In genomic region chr14:75430106-75430505, GRCh38 we compare ENCODE assay signal across 10 cellular contexts. TPM values are rescaled to one million over a fixed set of nuclear protein-coding genes. Genes with fewer than 3 reads are reported as not detected.
DNase-seq lines count a peak whose midpoint lies in the region; ATAC-seq and TF ChIP-seq lines count a peak whose summit lies in the region.
"Had no signal": no experiment of that assay in that cellular context is flagged by ENCODE, and none has a peak within 500 bp of the region (broad histone marks: within the 10 kb centered on the region; RNA-seq: fewer than 3 reads in every experiment).

No MANE protein-coding gene starts in this region.

- H2AK5ac ChIP-seq in mesendoderm (ENCODE audit: low read length) = no peak overlapping the region

- no peak overlapping the region for H3K4ac ChIP-seq in mesendoderm (ENCODE audit: low read depth, low read length)

- H3K27me3 Mint-ChIP-seq in dendritic cell treated with granulocyte-macrophage colony-stimulating factor and Interleukin-4, amounts not matched to agents 40 ng/mL and 50 ng/mL, for 4 days = no peaks in the 10 kb centered on the region

- no peak for DNase-seq in MG63
- DNase-seq in mesendoderm = no peak
- DNase-seq in tibial artery = peak; percentile 73 to 82
- no peak for DNase-seq in NCI-H1092 (lab: John Stamatoyannopoulos, UW)
- no peak for DNase-seq in posterior vena cava (ENCODE audit: low spot score)
- no peak for DNase-seq in cortex of kidney (lab: John Stamatoyannopoulos, UW)
- DNase-seq: stimulated activated CD4-positive, alpha-beta T cell treated with anti-CD3 and anti-CD28 coated beads, Interleukin-2, amount 100 ng/mL, for 24 hours had no signal

- no peak overlapping the region for H4K5ac ChIP-seq in mesendoderm (ENCODE audit: low read length)

- intact Hi-C loops in dendritic cell treated with granulocyte-macrophage colony-stimulating factor and Interleukin-4, amounts not matched to agents 40 ng/mL and 50 ng/mL, for 4 days (cut with micrococcal nuclease) = no loop called here
- intact Hi-C loops in tibial artery (cut with DNase I; ENCODE audit: low total_unique reads) (loop anchor here (10.0 kb wide), 1 partner anchor 55 kb away; no protein-coding TSS in a partner anchor), posterior vena cava (cut with DNase I) (loop anchor here in 1 of 2 donors (5.0 kb wide), 1 partner anchor 1292 kb away; no protein-coding TSS in a partner anchor)

- peak overlapping the region; percentile 64 for H3K4me3 ChIP-seq in MG63
- H3K4me3 ChIP-seq in mesendoderm (ENCODE audit: low read length) = no peak overlapping the region
- peak overlapping the region; percentile 63 to 70 for H3K4me3 ChIP-seq in tibial artery

- H3K56ac ChIP-seq in mesendoderm (ENCODE audit: low read length) = peak overlapping the region; percentile 58

- H2BK5ac ChIP-seq in mesendoderm (ENCODE audit: low read length) = no peak overlapping the region

- peaks cover 37% of the 10 kb centered on the region for H3K36me3 Mint-ChIP-seq in dendritic cell treated with granulocyte-macrophage colony-stimulating factor and Interleukin-4, amounts not matched to agents 40 ng/mL and 50 ng/mL, for 4 days (ENCODE audit: low read depth)

- H3K18ac ChIP-seq in mesendoderm (ENCODE audit: low read length) = no peak overlapping the region

- H3K36me3 ChIP-seq in MG63 (peaks cover 15% of the 10 kb centered on the region), mesendoderm (ENCODE audit: control insufficient read depth, insufficient read depth, low read length) (peaks cover 12% of the 10 kb centered on the region), tibial artery (peaks cover 6 to 25% (median 19%) of the 10 kb centered on the region in 3 donors)

- no peak for TF ChIP-seq CTCF in tibial artery (IDR thresholded peaks at IDR 0.05)

- H3K27me3 ChIP-seq in MG63 (no peaks in the 10 kb centered on the region), mesendoderm (ENCODE audit: insufficient read depth, low read length, poor library complexity) (no peaks in the 10 kb centered on the region), tibial artery (no peaks in the 10 kb centered on the region)

- 100% methylated on average over 1 of the region's 7 CpGs for WGBS in mesendoderm (ENCODE audit: extremely low coverage, insufficient coverage, low lambda C conversion rate)

- no peak overlapping the region for H2BK15ac ChIP-seq in mesendoderm (replicated peaks; ENCODE audit: low read depth)

- no peak overlapping the region for H3K27ac Mint-ChIP-seq in dendritic cell treated with granulocyte-macrophage colony-stimulating factor and Interleukin-4, amounts not matched to agents 40 ng/mL and 50 ng/mL, for 4 days

- peaks cover 46% of the 10 kb centered on the region for H3K79me2 ChIP-seq in mesendoderm (ENCODE audit: control insufficient read depth, insufficient read depth, low read length)

- no peaks in the 10 kb centered on the region for H3K9me3 Mint-ChIP-seq in dendritic cell treated with granulocyte-macrophage colony-stimulating factor and Interleukin-4, amounts not matched to agents 40 ng/mL and 50 ng/mL, for 4 days

- ATAC-seq in GM21526 (IDR thresholded peaks at IDR 0.05; ENCODE audit: low FRiP score, unreplicated experiment) = no peak
- ATAC-seq: HCT116 had no signal

- peak overlapping the region; percentile 4 for H3K4me3 Mint-ChIP-seq in dendritic cell treated with granulocyte-macrophage colony-stimulating factor and Interleukin-4, amounts not matched to agents 40 ng/mL and 50 ng/mL, for 4 days

- no peak overlapping the region for H4K8ac ChIP-seq in mesendoderm (ENCODE audit: low read depth, low read length)

- H3K4me1 ChIP-seq in mesendoderm (ENCODE audit: control insufficient read depth, low read depth, low read length) (peaks cover 11% of the 10 kb centered on the region), tibial artery (peaks cover 0 to 42% (median 34%) of the 10 kb centered on the region in 4 donors)

- H3K9ac ChIP-seq in mesendoderm (ENCODE audit: low read length) = peak overlapping the region; percentile 37

- H3K4me2 ChIP-seq in mesendoderm (ENCODE audit: low read length) = peak overlapping the region; percentile 36

- peaks cover 40% of the 10 kb centered on the region for H3K79me1 ChIP-seq in mesendoderm (ENCODE audit: low read length)

- H3K23ac ChIP-seq in mesendoderm (ENCODE audit: low read length) = no peak overlapping the region

- H3K27ac ChIP-seq in mesendoderm (ENCODE audit: low read depth, low read length) (no peak overlapping the region), tibial artery (peak overlapping the region; percentile 56 to 82)

- peaks cover 63% of the 10 kb centered on the region for H3K4me1 Mint-ChIP-seq in dendritic cell treated with granulocyte-macrophage colony-stimulating factor and Interleukin-4, amounts not matched to agents 40 ng/mL and 50 ng/mL, for 4 days (ENCODE audit: low read depth)

- H3K9me3 ChIP-seq in MG63 (no peaks in the 10 kb centered on the region), tibial artery (no peaks in the 10 kb centered on the region)

- no peak overlapping the region for H2BK120ac ChIP-seq in mesendoderm (ENCODE audit: low read depth, low read length)

RNA-seq across cellular contexts. Expression of gene JDP2, which starts 2.3 kb away (rescaled TPM):
- total RNA-seq in MG63 (2014; rRNA removed; shearing (Covaris generic); ENCODE audit: low replicate concordance) = 76.1 and 78.4 TPM in 2 replicates
- 27.4 TPM for polyA plus RNA-seq in mesendoderm (2013, experiment 1 of 2)
- 28.8 TPM for polyA plus RNA-seq in mesendoderm (2013, experiment 2 of 2)
- total RNA-seq in posterior vena cava = 10 to 100 TPM; 44.2 to 54.8 TPM

Comparison
In these comparisons a context has a peak if more than half of its experiments do, and no peak if none do; other contexts are left out.
1. DNase-seq: peak in tibial artery (2 of 2); none in MG63 (single experiment), mesendoderm (single experiment), NCI-H1092 (single experiment), posterior vena cava (single experiment) and cortex of kidney (single experiment).